1 cellular context compared by ENCODE assay signal in the genomic region with DNA sequence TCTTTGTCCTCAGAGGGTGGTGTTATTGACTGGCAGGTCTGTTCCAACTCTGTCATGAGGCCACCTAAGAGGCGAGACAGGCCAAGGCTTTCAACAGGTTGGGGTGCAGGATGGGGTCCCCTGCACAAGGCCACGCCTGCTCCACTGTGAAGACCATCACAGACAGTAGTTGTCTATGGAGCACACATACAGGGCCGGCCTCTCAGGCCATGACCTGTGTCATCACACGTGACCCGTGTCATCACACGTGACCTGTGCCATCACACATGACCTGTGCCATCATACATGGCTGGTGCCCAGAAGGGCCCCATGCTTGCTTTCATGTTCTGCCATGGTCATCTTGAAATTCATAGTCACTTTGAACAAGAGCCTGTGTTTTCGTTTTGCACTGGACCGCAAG.
TF ChIP-seq lines count a peak whose summit lies in the region.

No MANE protein-coding gene starts in this region.

TF ChIP-seq in SK-N-SH, 30 proteins besides CTCF, POLR2A, EP300 and RAD21 (continued from another document):
- TF ChIP-seq JUND (IDR thresholded peaks at IDR 0.05) (no peak), FOSL2 (IDR thresholded peaks at IDR 0.05; ENCODE audit: borderline replicate concordance, low read depth) (no peak), TCF12 (IDR thresholded peaks at IDR 0.05) (no peak), SMC3 (IDR thresholded peaks at IDR 0.05; ENCODE audit: low read depth, low read length) (no peak), SIN3A (IDR thresholded peaks at IDR 0.05; ENCODE audit: borderline replicate concordance, low read depth, low read length) (no peak), REST (IDR thresholded peaks at IDR 0.05; ENCODE audit: low read depth, low read length) (no peak), MXI1 (IDR thresholded peaks at IDR 0.05; ENCODE audit: low read depth, low read length) (no peak), MAX (IDR thresholded peaks at IDR 0.05; ENCODE audit: low read depth) (no peak)
- TF ChIP-seq, protein P1, sequence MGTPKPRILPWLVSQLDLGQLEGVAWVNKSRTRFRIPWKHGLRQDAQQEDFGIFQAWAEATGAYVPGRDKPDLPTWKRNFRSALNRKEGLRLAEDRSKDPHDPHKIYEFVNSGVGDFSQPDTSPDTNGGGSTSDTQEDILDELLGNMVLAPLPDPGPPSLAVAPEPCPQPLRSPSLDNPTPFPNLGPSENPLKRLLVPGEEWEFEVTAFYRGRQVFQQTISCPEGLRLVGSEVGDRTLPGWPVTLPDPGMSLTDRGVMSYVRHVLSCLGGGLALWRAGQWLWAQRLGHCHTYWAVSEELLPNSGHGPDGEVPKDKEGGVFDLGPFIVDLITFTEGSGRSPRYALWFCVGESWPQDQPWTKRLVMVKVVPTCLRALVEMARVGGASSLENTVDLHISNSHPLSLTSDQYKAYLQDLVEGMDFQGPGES (IDR thresholded peaks at IDR 0.05; ENCODE audit: low read depth, low read length) = no peak
